33 cellular contexts compared by ENCODE assay signal in the genomic region with DNA sequence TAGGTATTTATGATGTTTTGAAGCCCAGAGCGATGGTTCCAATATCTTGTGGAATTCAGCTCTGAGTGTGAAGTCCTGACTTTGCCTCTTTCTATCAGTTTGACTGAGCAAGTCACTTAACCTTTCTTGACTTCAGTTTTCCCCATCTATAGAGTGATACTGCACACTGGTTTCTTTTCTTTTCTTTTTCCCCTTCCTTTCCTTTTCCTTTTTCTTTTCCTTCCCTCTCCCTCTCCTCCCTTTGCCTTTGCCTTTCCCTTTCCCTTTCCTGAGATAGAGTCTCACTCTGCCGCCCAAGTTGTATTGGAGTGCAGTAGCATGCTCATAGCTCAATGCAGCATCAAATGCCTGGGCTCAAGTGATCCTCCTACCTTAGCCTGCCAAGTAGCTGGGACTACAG. TPM values are rescaled to one million over a fixed set of nuclear protein-coding genes. Genes with fewer than 3 reads are reported as not detected.
DNase-seq lines count a peak whose midpoint lies in the region; ATAC-seq and TF ChIP-seq lines count a peak whose summit lies in the region.
"Had no signal": no experiment of that assay in that cellular context is flagged by ENCODE, and none has a peak within 500 bp of the region (broad histone marks: within the 10 kb centered on the region; RNA-seq: fewer than 3 reads in every experiment).

No MANE protein-coding gene starts in this region.

- H3K36me3 Mint-ChIP-seq in activated naive CD4-positive, alpha-beta T cell treated with anti-CD3 and anti-CD28 coated beads, Interleukin-2, amount 50 U/mL, for 72 hours, result peaks cover 35 to 46% of the 10 kb centered on the region in 2 donors
- peaks cover 13% of the 10 kb centered on the region for H3K36me3 Mint-ChIP-seq in T-helper 17 cell (ENCODE audit: low read depth)
- H3K36me3 Mint-ChIP-seq in endothelial cell (ENCODE audit: low read depth, unreplicated experiment), result peaks cover 12% of the 10 kb centered on the region
- H3K36me3 Mint-ChIP-seq in stimulated activated effector memory CD8-positive, alpha-beta T cell treated with anti-CD3 and anti-CD28 coated beads, Interleukin-12 subunit alpha, Interleukin-12 subunit beta, amount 100 ng/mL, for 72 hours, result peaks cover 35% of the 10 kb centered on the region

- peaks cover 13% of the 10 kb centered on the region for H3K4me1 Mint-ChIP-seq in T-helper 17 cell
- H3K4me1 Mint-ChIP-seq in endothelial cell (ENCODE audit: unreplicated experiment), result peaks cover 16% of the 10 kb centered on the region
- H3K4me1 Mint-ChIP-seq in stimulated activated effector memory CD8-positive, alpha-beta T cell treated with anti-CD3 and anti-CD28 coated beads, Interleukin-12 subunit alpha, Interleukin-12 subunit beta, amount 100 ng/mL, for 72 hours, result peaks cover 67% of the 10 kb centered on the region

- H3K9me3 ChIP-seq in T-helper 17 cell (ENCODE audit: control insufficient read depth, low read length, poor library complexity, severe bottlenecking), result no peaks in the 10 kb centered on the region
- H3K9me3 ChIP-seq: Caco-2, lower lobe of right lung, pancreas, right atrium auricular region had no signal

- no peaks in the 10 kb centered on the region for H3K9me3 Mint-ChIP-seq in activated naive CD4-positive, alpha-beta T cell treated with anti-CD3 and anti-CD28 coated beads, Interleukin-2, amount 50 U/mL, for 72 hours
- no peaks in the 10 kb centered on the region for H3K9me3 Mint-ChIP-seq in endothelial cell (ENCODE audit: unreplicated experiment)
- H3K9me3 Mint-ChIP-seq in stimulated activated effector memory CD8-positive, alpha-beta T cell treated with anti-CD3 and anti-CD28 coated beads, Interleukin-12 subunit alpha, Interleukin-12 subunit beta, amount 100 ng/mL, for 72 hours, result no peaks in the 10 kb centered on the region
- H3K9me3 Mint-ChIP-seq: natural killer cell treated with Interleukin-12 subunit alpha and Interleukin-12 subunit beta and Interleukin-15 and Interleukin-18, amount 100 ng/mL, for 72 hours had no signal

- no peak for TF ChIP-seq CTCF in endothelial cell (IDR thresholded peaks at IDR 0.05; ENCODE audit: unreplicated experiment)

- peak overlapping the region in 1 of 2 donors; percentile 45 for H3K27ac Mint-ChIP-seq in activated naive CD4-positive, alpha-beta T cell treated with anti-CD3 and anti-CD28 coated beads, Interleukin-2, amount 50 U/mL, for 72 hours
- peak overlapping the region; percentile 51 for H3K27ac Mint-ChIP-seq in T-helper 17 cell
- peak overlapping the region; percentile 22 for H3K27ac Mint-ChIP-seq in endothelial cell (ENCODE audit: unreplicated experiment)
- peak overlapping the region; percentile 51 for H3K27ac Mint-ChIP-seq in stimulated activated effector memory CD8-positive, alpha-beta T cell treated with anti-CD3 and anti-CD28 coated beads, Interleukin-12 subunit alpha, Interleukin-12 subunit beta, amount 100 ng/mL, for 72 hours
- H3K27ac Mint-ChIP-seq: activated naive CD8-positive, alpha-beta T cell treated with anti-CD3 and anti-CD28 coated beads, Interleukin-2, amount 10 ng/mL, durations not matched to agents 7 days and 5 days had no signal

- peak; percentile 28 to 39 for ATAC-seq in activated naive CD4-positive, alpha-beta T cell treated with anti-CD3 and anti-CD28 coated beads, Interleukin-2, amount 50 U/mL, for 72 hours
- ATAC-seq in T-helper 17 cell, result no peak
- peak; percentile 42 for ATAC-seq in stimulated activated effector memory CD8-positive, alpha-beta T cell treated with anti-CD3 and anti-CD28 coated beads, Interleukin-12 subunit alpha, Interleukin-12 subunit beta, amount 100 ng/mL, for 72 hours
- ATAC-seq: activated T-cell treated with anti-CD3 and anti-CD28 coated beads, Interleukin-2, amount 50 U/mL, for 4 hours; HCT116; natural killer cell treated with Interleukin-12 subunit alpha and Interleukin-12 subunit beta and Interleukin-15 and Interleukin-18, amount 100 ng/mL, for 72 hours had no signal

- no peak for DNase-seq in activated naive CD4-positive, alpha-beta T cell treated with anti-CD3 and anti-CD28 coated beads, Interleukin-2, amount 50 U/mL, for 72 hours (ENCODE audit: low spot score in 2 of 2)
- no peak for DNase-seq in activated naive CD4-positive, alpha-beta T cell (lab: John Stamatoyannopoulos, UW)
- DNase-seq in T-helper 17 cell, result no peak
- no peak for DNase-seq in endothelial cell (ENCODE audit: low spot score)
- DNase-seq in stimulated activated effector memory CD8-positive, alpha-beta T cell treated with anti-CD3 and anti-CD28 coated beads, Interleukin-12 subunit alpha, Interleukin-12 subunit beta, amount 100 ng/mL, for 72 hours (ENCODE audit: low spot score in 2 of 2), result no peak
- no peak for DNase-seq in activated gamma-delta T cell (lab: John Stamatoyannopoulos, UW)
- DNase-seq in amniotic stem cell (lab: John Stamatoyannopoulos, UW), result no peak
- DNase-seq in OCI-M2 (lab: John Stamatoyannopoulos, UW; ENCODE audit: unreplicated experiment), result no peak
- DNase-seq: activated naive CD8-positive, alpha-beta T cell treated with anti-CD3 and anti-CD28 coated beads, Interleukin-2, amount 10 ng/mL, durations not matched to agents 7 days and 5 days; activated T-cell treated with anti-CD3 and anti-CD28 coated beads, Interleukin-2, amount 50 U/mL, for 4 hours; DMS79; GF-D8; glutamatergic neuron; islet precursor cell; Karpas-422; lower lobe of right lung; NCI-H1417 treated with DMSO at 0.1 percent for 48 hours; NCI-H2081; NCI-H226; spleen; stimulated activated CD4-positive, alpha-beta T cell treated with anti-CD3 and anti-CD28 coated beads, Interleukin-2, amount 100 ng/mL, for 48 hours; T-helper 1 cell had no signal

- H3K4me3 Mint-ChIP-seq in T-helper 17 cell (no peak overlapping the region), endothelial cell (ENCODE audit: unreplicated experiment) (peak overlapping the region; percentile 26)
- peak overlapping the region; percentile 20 for H3K4me3 Mint-ChIP-seq in stimulated activated effector memory CD8-positive, alpha-beta T cell treated with anti-CD3 and anti-CD28 coated beads, Interleukin-12 subunit alpha, Interleukin-12 subunit beta, amount 100 ng/mL, for 72 hours
- H3K4me3 Mint-ChIP-seq: activated naive CD8-positive, alpha-beta T cell treated with anti-CD3 and anti-CD28 coated beads, Interleukin-2, amount 10 ng/mL, durations not matched to agents 7 days and 5 days; activated T-cell treated with anti-CD3 and anti-CD28 coated beads, Interleukin-2, amount 50 U/mL, for 4 hours; natural killer cell treated with Interleukin-12 subunit alpha and Interleukin-12 subunit beta and Interleukin-15 and Interleukin-18, amount 100 ng/mL, for 72 hours had no signal

- H3K27me3 Mint-ChIP-seq in T-helper 17 cell (no peaks in the 10 kb centered on the region), endothelial cell (ENCODE audit: unreplicated experiment) (no peaks in the 10 kb centered on the region)
- H3K27me3 Mint-ChIP-seq: activated naive CD8-positive, alpha-beta T cell treated with anti-CD3 and anti-CD28 coated beads, Interleukin-2, amount 10 ng/mL, durations not matched to agents 7 days and 5 days; natural killer cell treated with Interleukin-12 subunit alpha and Interleukin-12 subunit beta and Interleukin-15 and Interleukin-18, amount 100 ng/mL, for 72 hours had no signal

RNA-seq across cellular contexts. Expression of a gene that starts 20.6 kb away (rescaled TPM):
- 10 to 100 TPM; 21.8 to 23.9 TPM for total RNA-seq in activated naive CD4-positive, alpha-beta T cell treated with anti-CD3 and anti-CD28 coated beads, Interleukin-2, amount 50 U/mL, for 72 hours
- total RNA-seq in T-helper 17 cell, result 10 to 100 TPM; 21.5 to 22.8 TPM
- total RNA-seq in endothelial cell (ENCODE audit: unreplicated experiment), result 59.0 TPM

RNA-seq across cellular contexts. Expression of a gene that starts 51.1 kb away (rescaled TPM):
- not detected for total RNA-seq in activated naive CD4-positive, alpha-beta T cell treated with anti-CD3 and anti-CD28 coated beads, Interleukin-2, amount 50 U/mL, for 72 hours
- not detected for total RNA-seq in T-helper 17 cell
- total RNA-seq in endothelial cell (ENCODE audit: unreplicated experiment), result not detected
- total RNA-seq: activated CD8-positive, alpha-beta memory T cell treated with anti-CD3 and anti-CD28 coated beads for 36 hours; activated naive CD8-positive, alpha-beta T cell treated with anti-CD3 and anti-CD28 coated beads, Interleukin-2, amount 10 ng/mL, durations not matched to agents 7 days and 5 days; activated T-cell treated with anti-CD3 and anti-CD28 coated beads, Interleukin-2, amount 50 U/mL, for 4 hours; Caco-2; cerebellum; lower lobe of right lung; mononuclear cell; natural killer cell treated with Interleukin-12 subunit alpha and Interleukin-12 subunit beta and Interleukin-15 and Interleukin-18, amount 100 ng/mL, for 72 hours; pancreas; right atrium auricular region; RPMI7951; SJSA1; urinary bladder had no signal

RNA-seq across cellular contexts. Expression of a gene that starts 52.0 kb away (rescaled TPM):
- total RNA-seq in activated naive CD4-positive, alpha-beta T cell treated with anti-CD3 and anti-CD28 coated beads, Interleukin-2, amount 50 U/mL, for 72 hours, result 10 to 100 TPM; 22.3 to 52.5 TPM
- 1 to 10 TPM; 8.1 TPM for total RNA-seq in T-helper 17 cell
- 23.9 TPM for total RNA-seq in endothelial cell (ENCODE audit: unreplicated experiment)
